ENCODE assay signal across 28 cellular contexts in the genomic region with DNA sequence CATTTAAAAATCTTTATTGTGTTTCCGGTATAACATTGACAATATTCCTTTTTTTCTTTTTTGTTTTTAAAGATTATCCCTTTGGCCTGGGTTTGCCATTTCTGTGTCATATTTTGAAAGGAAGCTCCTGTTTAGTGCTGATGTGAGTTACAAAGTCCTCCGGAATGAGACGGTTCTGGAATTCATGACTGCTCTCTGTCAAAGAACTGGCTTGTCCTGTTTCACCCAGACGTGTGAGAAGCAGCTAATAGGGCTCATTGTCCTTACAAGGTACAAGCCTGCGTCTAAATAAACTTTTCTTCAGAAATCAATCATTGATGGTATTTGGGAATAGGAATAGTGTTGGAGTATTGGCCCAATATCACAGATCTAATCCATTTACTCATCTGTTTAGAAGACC.
"Had no signal": no experiment of that assay in that cellular context is flagged by ENCODE, and none has a peak within 500 bp of the region (broad histone marks: within the 10 kb centered on the region; RNA-seq: fewer than 3 reads in every experiment).

No MANE protein-coding gene starts in this region.

- H3K27me3 Mint-ChIP-seq: activated CD4-positive, alpha-beta T cell treated with anti-CD3 and anti-CD28 coated beads, Interleukin-2, amount 10 ng/mL, durations not matched to agents 7 days and 5 days; activated naive CD8-positive, alpha-beta T cell; central memory CD8-positive, alpha-beta T cell; naive B cell had no signal

- H3K4me1 Mint-ChIP-seq: activated CD4-positive, alpha-beta T cell treated with anti-CD3 and anti-CD28 coated beads, Interleukin-2, amount 10 ng/mL, durations not matched to agents 7 days and 5 days; central memory CD8-positive, alpha-beta T cell; stimulated activated effector memory CD8-positive, alpha-beta T cell treated with anti-CD3 and anti-CD28 coated beads, Interleukin-12 subunit alpha, Interleukin-12 subunit beta, amount 100 ng/mL, for 72 hours had no signal

- FAIRE-seq: colon had no signal

- H3K27ac Mint-ChIP-seq: activated CD4-positive, alpha-beta T cell treated with anti-CD3 and anti-CD28 coated beads, Interleukin-2, amount 10 ng/mL, durations not matched to agents 7 days and 5 days; activated naive CD8-positive, alpha-beta T cell; activated T-helper 2 cell treated with anti-CD3 and anti-CD28 coated beads, Interferon-gamma antibody, Interleukin-2, Interleukin-4, amounts not matched to agents 10 μg/mL and 5 μg/mL and 100 μg/mL, durations not matched to agents 14 hours and 24 hours and 36 hours; stimulated activated effector memory CD8-positive, alpha-beta T cell treated with anti-CD3 and anti-CD28 coated beads, Interleukin-12 subunit alpha, Interleukin-12 subunit beta, amount 100 ng/mL, for 72 hours had no signal

- H3K4me3 Mint-ChIP-seq: activated CD4-positive, alpha-beta T cell treated with anti-CD3 and anti-CD28 coated beads, Interleukin-2, amount 10 ng/mL, durations not matched to agents 7 days and 5 days; activated naive CD8-positive, alpha-beta T cell; activated T-cell treated with anti-CD3 and anti-CD28 coated beads, Interleukin-2, amount 50 U/mL, for 4 hours; central memory CD8-positive, alpha-beta T cell; naive B cell; stimulated activated effector memory CD8-positive, alpha-beta T cell treated with anti-CD3 and anti-CD28 coated beads, Interleukin-12 subunit alpha, Interleukin-12 subunit beta, amount 100 ng/mL, for 72 hours had no signal

- H3K36me3 Mint-ChIP-seq: naive B cell; stimulated activated effector memory CD8-positive, alpha-beta T cell treated with anti-CD3 and anti-CD28 coated beads, Interleukin-12 subunit alpha, Interleukin-12 subunit beta, amount 100 ng/mL, for 72 hours had no signal

- DNase-seq: activated CD4-positive, alpha-beta T cell treated with anti-CD3 and anti-CD28 coated beads, Interleukin-2, amount 10 ng/mL, durations not matched to agents 7 days and 5 days; activated CD4-positive, CD25-positive, alpha-beta regulatory T cell treated with anti-CD3 and anti-CD28 coated beads, Interleukin-2, amount 50 U/mL, for 72 hours; activated CD8-positive, alpha-beta memory T cell treated with anti-CD3 and anti-CD28 coated beads for 24 hours; activated CD8-positive, alpha-beta memory T cell treated with anti-CD3 and anti-CD28 coated beads, Interleukin-2, amount 50 U/mL, for 48 hours; activated naive CD4-positive, alpha-beta T cell; activated T-cell treated with anti-CD3 and anti-CD28 coated beads, Interleukin-2, amount 50 U/mL, for 4 hours; adrenal gland; brain microvascular endothelial cell; kidney glomerular epithelial cell; left ventricle myocardium inferior; mammary epithelial cell; mucosa of descending colon; naive B cell; right lobe of liver; stimulated activated CD4-positive, alpha-beta T cell treated with anti-CD3 and anti-CD28 coated beads, Interleukin-2, amount 100 ng/mL, for 24 hours; stomach; uterus had no signal

- H3K9me3 Mint-ChIP-seq: activated CD4-positive, alpha-beta T cell treated with anti-CD3 and anti-CD28 coated beads, Interleukin-2, amount 10 ng/mL, durations not matched to agents 7 days and 5 days; activated T-cell treated with anti-CD3 and anti-CD28 coated beads, Interleukin-2, amount 50 U/mL, for 4 hours; activated T-helper 2 cell treated with anti-CD3 and anti-CD28 coated beads, Interferon-gamma antibody, Interleukin-2, Interleukin-4, amounts not matched to agents 10 μg/mL and 5 μg/mL and 100 μg/mL, durations not matched to agents 14 hours and 24 hours and 36 hours; central memory CD8-positive, alpha-beta T cell; naive B cell; stimulated activated effector memory CD8-positive, alpha-beta T cell treated with anti-CD3 and anti-CD28 coated beads, Interleukin-12 subunit alpha, Interleukin-12 subunit beta, amount 100 ng/mL, for 72 hours had no signal

- H3K27ac ChIP-seq: adrenal gland, ascending aorta, brain microvascular endothelial cell, left ventricle myocardium inferior, parathyroid adenoma, right lobe of liver, skin epidermis, stomach, suprapubic skin, tibial nerve, uterus, VCaP had no signal
